In the genomic region with DNA sequence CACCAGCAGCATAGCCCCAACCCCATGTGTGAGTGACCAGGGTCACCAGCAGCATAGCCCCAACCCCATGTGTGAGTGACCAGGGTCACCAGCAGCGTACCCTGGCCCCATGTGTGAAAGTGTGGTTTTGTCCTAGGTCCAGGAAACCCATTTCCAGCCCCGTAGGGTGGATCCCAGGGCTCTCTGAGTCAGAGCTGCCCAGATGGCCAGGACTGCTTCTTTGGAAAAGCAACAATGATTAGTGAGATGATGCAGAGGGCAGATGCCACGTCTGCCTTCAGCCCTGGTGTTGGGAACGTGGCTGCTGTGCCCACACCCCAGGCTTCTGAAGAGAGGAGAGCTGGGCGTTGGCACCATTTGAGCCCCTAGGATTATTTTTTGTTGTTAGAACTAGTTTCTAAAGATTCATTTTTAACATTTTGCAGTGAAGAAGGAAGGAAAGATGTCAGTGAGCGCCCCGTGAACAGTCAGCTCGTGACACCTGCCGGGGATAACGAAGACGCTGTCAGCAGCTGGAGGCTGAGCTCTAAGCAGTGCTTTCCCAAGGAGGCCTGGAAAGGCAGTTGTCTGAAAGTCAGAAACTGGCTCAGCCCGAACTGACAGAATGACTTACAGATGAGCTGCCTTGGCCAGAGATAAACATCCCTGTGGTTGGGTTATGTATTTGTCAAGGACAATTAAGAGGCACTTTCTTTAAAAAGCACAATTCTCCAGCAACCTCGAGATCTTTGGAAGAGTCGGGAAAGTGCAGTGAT, we compare ENCODE assay signal across 20 cellular contexts. TPM values are rescaled to one million over a fixed set of nuclear protein-coding genes. Genes with fewer than 3 reads are reported as not detected.
A peak's percentile ranks its signal among the peaks of the same experiment; 100 is the strongest.
DNase-seq lines count a peak whose midpoint lies in the region; ATAC-seq and TF ChIP-seq lines count a peak whose summit lies in the region.
"Had no signal": no experiment of that assay in that cellular context is flagged by ENCODE, and none has a peak within 500 bp of the region (broad histone marks: within the 10 kb centered on the region; RNA-seq: fewer than 3 reads in every experiment).

No MANE protein-coding gene starts in this region.

- ATAC-seq in GM18909 (IDR thresholded peaks at IDR 0.05; ENCODE audit: poor library complexity, unreplicated experiment) = no peak
- ATAC-seq in GM21390 (IDR thresholded peaks at IDR 0.05; ENCODE audit: unreplicated experiment) = no peak
- ATAC-seq: A549; activated CD8-positive, alpha-beta T cell treated with anti-CD3 and anti-CD28 coated beads for 36 hours; Panc1; right cardiac atrium had no signal

- DNase-seq in NCI-H146 (lab: John Stamatoyannopoulos, UW) (peak; percentile 35), NCI-H146 treated with DMSO at 0.1 percent for 48 hours (lab: John Stamatoyannopoulos, UW; ENCODE audit: unreplicated experiment) (no peak), LHCN-M2 (ENCODE audit: low read depth) (peak; percentile 18), fibroblast of lung (ENCODE audit: low read depth in 2 of 2) (peak; percentile 18 to 57), NCI-H2081 (lab: John Stamatoyannopoulos, UW) (no peak)
- DNase-seq: activated CD8-positive, alpha-beta T cell treated with anti-CD3 and anti-CD28 coated beads for 36 hours; mesendoderm; NCI-H2029; right cardiac atrium; stimulated activated CD4-positive, alpha-beta T cell treated with anti-CD3 and anti-CD28 coated beads, Interleukin-4, amount 100 ng/mL, for 1 hour; thyroid gland had no signal

- H3K27me3 ChIP-seq in fibroblast of lung (ENCODE audit: control insufficient read depth, insufficient read depth, low read length) (peaks cover 4% of the 10 kb centered on the region), skeletal muscle tissue (ENCODE audit: control insufficient read depth in 3 of 3, insufficient read depth in 3 of 3, low read length in 3 of 3) (peaks cover 0 to 4% (median 4%) of the 10 kb centered on the region in 3 donors)
- H3K27me3 ChIP-seq: neural progenitor cell, thyroid gland had no signal

- no peak for TF ChIP-seq CTCF in fibroblast of lung (conservative IDR thresholded peaks at IDR 0.05 in 1 of 2, IDR thresholded peaks at IDR 0.05 in 1 of 2; ENCODE audit: low read depth in 1 of 2, low read length in 2 of 2)

- H3K4me3 ChIP-seq in fibroblast of lung (replicated peaks in 1 of 4; ENCODE audit: control extremely low read depth in 1 of 4, insufficient read depth in 1 of 4, low read depth in 3 of 4, low read length in 4 of 4) = no peak overlapping the region
- H3K4me3 ChIP-seq in skeletal muscle tissue (ENCODE audit: low read length in 3 of 3) = no peak overlapping the region
- H3K4me3 ChIP-seq: A549, neural progenitor cell, thyroid gland had no signal

- no peaks in the 10 kb centered on the region for H4K20me1 ChIP-seq in fibroblast of lung (ENCODE audit: control insufficient read depth, extremely low read depth, insufficient read depth, low read length)

- H2AFZ ChIP-seq in fibroblast of lung (ENCODE audit: low read length) = no peak overlapping the region
- H2AFZ ChIP-seq: neural progenitor cell had no signal

- H3K79me2 ChIP-seq in fibroblast of lung (ENCODE audit: control insufficient read depth, insufficient read depth, low read length) = no peaks in the 10 kb centered on the region

- no peaks in the 10 kb centered on the region for H3K4me1 ChIP-seq in fibroblast of lung (ENCODE audit: control insufficient read depth, extremely low read depth, insufficient read depth, low read length)
- no peaks in the 10 kb centered on the region for H3K4me1 ChIP-seq in skeletal muscle tissue (ENCODE audit: control insufficient read depth in 3 of 3, insufficient read depth in 3 of 3, low read length in 3 of 3)
- H3K4me1 ChIP-seq: A549, neural progenitor cell, thyroid gland had no signal

- H3K36me3 ChIP-seq in fibroblast of lung (ENCODE audit: control insufficient read depth, insufficient read depth, low read length) (no peaks in the 10 kb centered on the region), skeletal muscle tissue (ENCODE audit: control insufficient read depth in 3 of 3, insufficient read depth in 3 of 3, low read length in 3 of 3) (no peaks in the 10 kb centered on the region)
- H3K36me3 ChIP-seq: neural progenitor cell, thyroid gland had no signal

- no peak overlapping the region for H3K9ac ChIP-seq in fibroblast of lung (ENCODE audit: insufficient read depth, low read length)
- H3K9ac ChIP-seq in skeletal muscle tissue (ENCODE audit: low read depth in 1 of 3, low read length in 3 of 3) = no peak overlapping the region
- H3K9ac ChIP-seq: KMS-11, neural progenitor cell had no signal

- H3K9me3 ChIP-seq in fibroblast of lung (ENCODE audit: control insufficient read depth, insufficient read depth, low read depth, low read length) (no peaks in the 10 kb centered on the region), skeletal muscle tissue (ENCODE audit: control insufficient read depth in 3 of 3, low read length in 3 of 3) (peaks cover 2 to 7% (median 5%) of the 10 kb centered on the region in 3 donors)
- H3K9me3 ChIP-seq: thyroid gland had no signal

- no peak overlapping the region for H3K4me2 ChIP-seq in fibroblast of lung (ENCODE audit: extremely low read depth, insufficient read depth, low read length)
- H3K4me2 ChIP-seq: A549, KMS-11, neural progenitor cell had no signal

- H3K27ac ChIP-seq in fibroblast of lung (ENCODE audit: insufficient read depth, low read length) = no peak overlapping the region
- H3K27ac ChIP-seq in skeletal muscle tissue (ENCODE audit: low read depth, low read length) = peak overlapping the region; percentile 38
- H3K27ac ChIP-seq: A549, KMS-11, neural progenitor cell, thyroid gland had no signal

RNA-seq across cellular contexts. Expression of a gene that starts 32.1 kb away (rescaled TPM):
- total RNA-seq in LHCN-M2 (2014; rRNA removed) = 0.06 and 0.13 TPM in 2 replicates
- polyA plus RNA-seq in LHCN-M2 (2012) = 0.04 TPM
- 6.4 and 10.1 TPM in 2 replicates for total RNA-seq in fibroblast of lung
- polyA plus RNA-seq in fibroblast of lung = 0.42 and 0.53 TPM in 2 replicates
- polyA plus RNA-seq in fibroblast of lung (2012) = 1.1 and 1.8 TPM in 2 replicates
- polyA minus RNA-seq in fibroblast of lung (ENCODE audit: low replicate concordance) = 0.27 and 0.52 TPM in 2 replicates
- 0.52 TPM for total RNA-seq in skeletal muscle tissue
- total RNA-seq: activated CD8-positive, alpha-beta T cell treated with anti-CD3 and anti-CD28 coated beads for 36 hours; activated T-helper 1 cell treated with anti-CD3 and anti-CD28 coated beads, Interleukin-12 subunit alpha, Interleukin-12 subunit beta, Interleukin-2, Interleukin-4 antibody, amounts not matched to agents 30 ng/mL and 10 ng/mL and 1 ng/mL, durations not matched to agents 14 hours and 24 hours and 36 hours; endothelial cell of umbilical vein had no signal
- polyA plus RNA-seq: A549, endothelial cell of umbilical vein, right cardiac atrium had no signal

Comparison
In these comparisons a context has a peak if more than half of its experiments do, and no peak if none do; other contexts are left out.
1. DNase-seq: peak in NCI-H146 (single experiment), LHCN-M2 (single experiment) and fibroblast of lung (2 of 2); none in NCI-H146 treated with DMSO at 0.1 percent for 48 hours (single experiment) and NCI-H2081 (0 of 2).